ENCODE assay signal across 28 cellular contexts in genomic region chr10:122553341-122553740, GRCh38. TPM values are rescaled to one million over a fixed set of nuclear protein-coding genes. Genes with fewer than 3 reads are reported as not detected.
"Had no signal": no experiment of that assay in that cellular context is flagged by ENCODE, and none has a peak within 500 bp of the region (broad histone marks: within the 10 kb centered on the region; RNA-seq: fewer than 3 reads in every experiment).

No MANE protein-coding gene starts in this region.

- H3K4me2 ChIP-seq: SK-N-SH had no signal

- H3K27me3 ChIP-seq: body of pancreas, breast epithelium, SJSA1 had no signal

- H3K4me1 ChIP-seq: body of pancreas, breast epithelium, SJSA1 had no signal

- H3K9ac ChIP-seq: SK-N-SH had no signal

- H3K4me3 ChIP-seq: body of pancreas, breast epithelium, SJSA1 had no signal

- H3K9me3 ChIP-seq: body of pancreas, breast epithelium, SJSA1, SK-N-SH had no signal

- H3K27ac ChIP-seq: body of pancreas, breast epithelium, SJSA1 had no signal

- DNase-seq: activated CD4-positive, alpha-beta T cell treated with anti-CD3 and anti-CD28 coated beads, Interleukin-2, amount 10 ng/mL, durations not matched to agents 24 days and 14 days; activated CD4-positive, alpha-beta T cell treated with anti-CD3 and anti-CD28 coated beads, Interleukin-2, amount 50 U/mL, for 4 hours; activated CD8-positive, alpha-beta T cell treated with anti-CD3 and anti-CD28 coated beads for 36 hours; activated gamma-delta T cell treated with Interleukin-2 at 50 U/mL for 16 hours; activated naive CD4-positive, alpha-beta T cell treated with anti-CD3 and anti-CD28 coated beads for 36 hours; activated T-cell treated with anti-CD3 and anti-CD28 coated beads, Interleukin-2, amount 50 U/mL, for 1 hour; activated T-cell treated with anti-CD3 and anti-CD28 coated beads, Interleukin-2, amount 50 U/mL, for 72 hours; amygdala; body of pancreas; central memory CD4-positive, alpha-beta T cell; KG1; NCI-H1092; NCI-H1436 treated with DMSO at 0.1 percent for 48 hours; NCI-H1694 treated with DMSO at 0.1 percent for 48 hours; NCI-H2029; NCI-H345; NCI-H524 treated with DMSO at 0.1 percent for 48 hours; SHP77 treated with DMSO at 0.1 percent for 48 hours; SK-N-SH had no signal

- H3K36me3 Mint-ChIP-seq: activated naive CD4-positive, alpha-beta T cell treated with anti-CD3 and anti-CD28 coated beads, Interleukin-2, amount 50 U/mL, for 72 hours had no signal

- H3K36me3 ChIP-seq: breast epithelium, SJSA1 had no signal

- ATAC-seq: activated CD8-positive, alpha-beta T cell treated with anti-CD3 and anti-CD28 coated beads for 36 hours; activated naive CD4-positive, alpha-beta T cell treated with anti-CD3 and anti-CD28 coated beads, Interleukin-2, amount 50 U/mL, for 72 hours; activated T-cell treated with anti-CD3 and anti-CD28 coated beads, Interleukin-2, amount 50 U/mL, for 72 hours; body of pancreas; Panc1 had no signal

- H3K27me3 Mint-ChIP-seq: activated CD8-positive, alpha-beta T cell treated with anti-CD3 and anti-CD28 coated beads for 36 hours had no signal

- H3K9me2 ChIP-seq: SK-N-SH had no signal

- H3K4me3 Mint-ChIP-seq: activated CD4-positive, alpha-beta T cell treated with anti-CD3 and anti-CD28 coated beads, Interleukin-2, amount 10 ng/mL, durations not matched to agents 24 days and 14 days; activated CD8-positive, alpha-beta T cell treated with anti-CD3 and anti-CD28 coated beads for 36 hours; activated naive CD4-positive, alpha-beta T cell treated with anti-CD3 and anti-CD28 coated beads for 36 hours; activated T-cell treated with anti-CD3 and anti-CD28 coated beads, Interleukin-2, amount 50 U/mL, for 72 hours; T-helper 1 cell treated with Interleukin-12 subunit alpha and Interleukin-12 subunit beta and Interleukin-4 antibody, amounts not matched to agents 30 μg/mL and 1 μg/mL, for 36 hours; T-helper 2 cell treated with Interferon-gamma antibody and Interleukin-4, amounts not matched to agents 5 μg/mL and 100 μg/mL, for 36 hours had no signal

- H3K27ac Mint-ChIP-seq: activated CD4-positive, alpha-beta T cell treated with anti-CD3 and anti-CD28 coated beads, Interleukin-2, amount 10 ng/mL, durations not matched to agents 24 days and 14 days; activated CD8-positive, alpha-beta T cell treated with anti-CD3 and anti-CD28 coated beads for 36 hours; activated naive CD4-positive, alpha-beta T cell treated with anti-CD3 and anti-CD28 coated beads for 36 hours; activated T-cell treated with anti-CD3 and anti-CD28 coated beads, Interleukin-2, amount 50 U/mL, for 72 hours; activated T-helper 2 cell treated with anti-CD3 and anti-CD28 coated beads, Interferon-gamma antibody, Interleukin-2, Interleukin-4, amounts not matched to agents 10 μg/mL and 5 μg/mL and 100 μg/mL, durations not matched to agents 14 hours and 24 hours and 36 hours; T-helper 1 cell treated with Interleukin-12 subunit alpha and Interleukin-12 subunit beta and Interleukin-4 antibody, amounts not matched to agents 30 μg/mL and 1 μg/mL, for 36 hours; T-helper 2 cell treated with Interferon-gamma antibody and Interleukin-4, amounts not matched to agents 5 μg/mL and 100 μg/mL, for 36 hours had no signal

- H3K9me3 Mint-ChIP-seq: activated CD4-positive, alpha-beta T cell treated with anti-CD3 and anti-CD28 coated beads, Interleukin-2, amount 10 ng/mL, durations not matched to agents 24 days and 14 days; activated CD8-positive, alpha-beta T cell treated with anti-CD3 and anti-CD28 coated beads for 36 hours; activated naive CD4-positive, alpha-beta T cell treated with anti-CD3 and anti-CD28 coated beads for 36 hours; activated naive CD4-positive, alpha-beta T cell treated with anti-CD3 and anti-CD28 coated beads, Interleukin-2, amount 50 U/mL, for 72 hours; activated T-cell treated with anti-CD3 and anti-CD28 coated beads, Interleukin-2, amount 50 U/mL, for 72 hours; activated T-helper 2 cell treated with anti-CD3 and anti-CD28 coated beads, Interferon-gamma antibody, Interleukin-2, Interleukin-4, amounts not matched to agents 10 μg/mL and 5 μg/mL and 100 μg/mL, durations not matched to agents 14 hours and 24 hours and 36 hours; T-helper 1 cell treated with Interleukin-12 subunit alpha and Interleukin-12 subunit beta and Interleukin-4 antibody, amounts not matched to agents 30 μg/mL and 1 μg/mL, for 36 hours; T-helper 2 cell treated with Interferon-gamma antibody and Interleukin-4, amounts not matched to agents 5 μg/mL and 100 μg/mL, for 36 hours had no signal

RNA-seq across cellular contexts. Expression of gene DMBT1, which starts 7.2 kb away (rescaled TPM):
- total RNA-seq: activated CD4-positive, alpha-beta T cell treated with anti-CD3 and anti-CD28 coated beads, Interleukin-2, amount 10 ng/mL, durations not matched to agents 24 days and 14 days; activated CD8-positive, alpha-beta memory T cell treated with anti-CD3 and anti-CD28 coated beads for 36 hours; activated CD8-positive, alpha-beta T cell treated with anti-CD3 and anti-CD28 coated beads for 36 hours; activated naive CD4-positive, alpha-beta T cell treated with anti-CD3 and anti-CD28 coated beads for 36 hours; activated naive CD4-positive, alpha-beta T cell treated with anti-CD3 and anti-CD28 coated beads, Interleukin-2, amount 50 U/mL, for 72 hours; activated T-cell treated with anti-CD3 and anti-CD28 coated beads, Interleukin-2, amount 50 U/mL, for 72 hours; activated T-helper 2 cell treated with anti-CD3 and anti-CD28 coated beads, Interferon-gamma antibody, Interleukin-2, Interleukin-4, amounts not matched to agents 10 μg/mL and 5 μg/mL and 100 μg/mL, durations not matched to agents 14 hours and 24 hours and 36 hours; astrocyte; SJSA1 had no signal
